In genomic region chr2:136207030-136207623, GRCh38 we compare ENCODE assay signal across 9 cellular contexts.
DNase-seq lines count a peak whose midpoint lies in the region; ATAC-seq, FAIRE-seq and TF ChIP-seq lines count a peak whose summit lies in the region.
"Had no signal": no experiment of that assay in that cellular context is flagged by ENCODE, and none has a peak within 500 bp of the region (broad histone marks: within the 10 kb centered on the region; RNA-seq: fewer than 3 reads in every experiment).

No MANE protein-coding gene starts in this region.

- no peaks in the 10 kb centered on the region for H3K9me2 ChIP-seq in Karpas-422 (replicated peaks; ENCODE audit: insufficient read depth, low read length)

- DNase-seq in Karpas-422 (peak; percentile 91), kidney tubule cell (ENCODE audit: low spot score) (peak; percentile 6), epidermal melanocyte (ENCODE audit: insufficient read length, low spot score) (no peak), kidney (no peak)
- DNase-seq in activated CD8-positive, alpha-beta memory T cell treated with anti-CD3 and anti-CD28 coated beads, Interleukin-2, amount 50 U/mL, for 48 hours, result no peak
- no peak for DNase-seq in stimulated activated naive CD4-positive, alpha-beta T cell treated with Interleukin-2 at 50 U/mL for 16 hours (lab: John Stamatoyannopoulos, UW)

- H3K27me3 ChIP-seq in Karpas-422 (ENCODE audit: low read length), result peaks cover 4% of the 10 kb centered on the region; the same call in 1 of the 2 replicates

- no peaks in the 10 kb centered on the region for H3K79me2 ChIP-seq in Karpas-422 (ENCODE audit: low read length)

- TF ChIP-seq CTCF in kidney (IDR thresholded peaks at IDR 0.05; ENCODE audit: borderline replicate concordance, extremely low read depth, insufficient read depth), result no peak

- H4K20me1 ChIP-seq in Karpas-422 (ENCODE audit: insufficient read depth, low read depth, low read length), result peaks cover 12% of the 10 kb centered on the region; the same call in 1 of the 2 replicates

- H3K36me3 ChIP-seq in Karpas-422 (ENCODE audit: insufficient read depth, low read length) (no peaks in the 10 kb centered on the region), kidney (ENCODE audit: control insufficient read depth in 1 of 2, insufficient read depth in 2 of 2, low read length in 2 of 2) (no peaks in the 10 kb centered on the region)
- H3K36me3 ChIP-seq: thoracic aorta had no signal

- peak; percentile 23 for ATAC-seq in GM18520 (IDR thresholded peaks at IDR 0.05; ENCODE audit: unreplicated experiment)
- peak; percentile 73 for ATAC-seq in GM21717 (IDR thresholded peaks at IDR 0.05; ENCODE audit: unreplicated experiment)

- peak overlapping the region; percentile 84 for H3K4me2 ChIP-seq in Karpas-422 (ENCODE audit: low read depth, low read length, poor library complexity, severe bottlenecking)

- H3K9me3 ChIP-seq in Karpas-422 (ENCODE audit: low read length), result no peaks in the 10 kb centered on the region
- peaks cover 0 to 3% of the 10 kb centered on the region in 2 donors for H3K9me3 ChIP-seq in kidney (ENCODE audit: control insufficient read depth in 1 of 2, low read length in 2 of 2)
- H3K9me3 ChIP-seq: thoracic aorta had no signal

- H3K27ac ChIP-seq in Karpas-422 (ENCODE audit: low read length) (peak overlapping the region; percentile 80), kidney (ENCODE audit: low read depth in 2 of 2, low read length in 2 of 2) (no peak overlapping the region)
- H3K27ac ChIP-seq: thoracic aorta had no signal

- H3K4me3 ChIP-seq in Karpas-422 (ENCODE audit: low read length), result peak overlapping the region; percentile 52
- H3K4me3 ChIP-seq in kidney (ENCODE audit: low read length in 2 of 2), result no peak overlapping the region
- H3K4me3 ChIP-seq: thoracic aorta had no signal

- intact Hi-C loops in kidney (cut with DNase I), result no loop called here

- H2AFZ ChIP-seq in Karpas-422 (ENCODE audit: low read length), result no peak overlapping the region

- FAIRE-seq in kidney (lab: Jason Lieb, UNC), result no peak

- peaks cover 31% of the 10 kb centered on the region for H3K4me1 ChIP-seq in Karpas-422 (ENCODE audit: low read length)
- H3K4me1 ChIP-seq in kidney (ENCODE audit: control insufficient read depth in 1 of 2, insufficient read depth in 1 of 2, low read depth in 1 of 2, low read length in 2 of 2), result no peaks in the 10 kb centered on the region

- H3K9ac ChIP-seq in Karpas-422 (ENCODE audit: low read length) (peak overlapping the region; percentile 11; the same call in 1 of the 2 replicates), kidney (ENCODE audit: low read length in 2 of 2) (no peak overlapping the region)

Comparison
In these comparisons a context has a peak if more than half of its experiments do, and no peak if none do; other contexts are left out.
1. DNase-seq: peak in Karpas-422 (single experiment) and kidney tubule cell (single experiment); none in epidermal melanocyte (single experiment), activated CD8-positive, alpha-beta memory T cell treated with anti-CD3 and anti-CD28 coated beads, Interleukin-2, amount 50 U/mL, for 48 hours (single experiment), stimulated activated naive CD4-positive, alpha-beta T cell treated with Interleukin-2 at 50 U/mL for 16 hours (single experiment) and kidney (single experiment).